In genomic region chrX:12792711-12793110, GRCh38 we compare ENCODE assay signal across 1 cellular context.
TF ChIP-seq lines count a peak whose summit lies in the region.

No MANE protein-coding gene starts in this region.

TF ChIP-seq in IMR-90, 13 proteins besides CTCF, POLR2A, EP300 and RAD21 (continued from another document):
- TF ChIP-seq USF2 (IDR thresholded peaks at IDR 0.05; ENCODE audit: low read depth, low read length) = no peak
